In genomic region chr10:14952851-14953451, GRCh38 we compare ENCODE assay signal across 9 cellular contexts. TPM values are rescaled to one million over a fixed set of nuclear protein-coding genes. Genes with fewer than 3 reads are reported as not detected.
DNase-seq lines count a peak whose midpoint lies in the region; ATAC-seq and TF ChIP-seq lines count a peak whose summit lies in the region.
"Had no signal": no experiment of that assay in that cellular context is flagged by ENCODE, and none has a peak within 500 bp of the region (broad histone marks: within the 10 kb centered on the region; RNA-seq: fewer than 3 reads in every experiment).

No MANE protein-coding gene starts in this region.

- no peaks in the 10 kb centered on the region for H3K9me3 ChIP-seq in heart left ventricle
- no peaks in the 10 kb centered on the region for H3K9me3 ChIP-seq in thoracic aorta

- ATAC-seq in heart left ventricle (no peak), Right ventricle myocardium superior (ENCODE audit: poor library complexity) (no peak), thoracic aorta (ENCODE audit: insufficient number of reproducible peaks, low FRiP score, low read depth) (no peak), GM19023 (IDR thresholded peaks at IDR 0.05; ENCODE audit: unreplicated experiment) (no peak)
- no peak for ATAC-seq in activated T-helper 17 cell treated with anti-CD3 and anti-CD28 coated beads, Interleukin-2, amount 50 U/mL, for 72 hours (replicated peaks)

- H3K27me3 Mint-ChIP-seq in activated T-helper 17 cell treated with anti-CD3 and anti-CD28 coated beads, Interleukin-2, amount 50 U/mL, for 72 hours, result no peaks in the 10 kb centered on the region
- H3K27me3 Mint-ChIP-seq in immature natural killer cell (ENCODE audit: low read depth in 3 of 3), result peaks cover 5 to 9% (median 5%) of the 10 kb centered on the region in 3 donors

- peak overlapping the region; percentile 97 for H3K27ac Mint-ChIP-seq in activated T-helper 17 cell treated with anti-CD3 and anti-CD28 coated beads, Interleukin-2, amount 50 U/mL, for 72 hours
- peak overlapping the region; percentile 94 to 98 (median 96) for H3K27ac Mint-ChIP-seq in immature natural killer cell

- H3K4me3 Mint-ChIP-seq in activated T-helper 17 cell treated with anti-CD3 and anti-CD28 coated beads, Interleukin-2, amount 50 U/mL, for 72 hours, result peak overlapping the region; percentile 96
- H3K4me3 Mint-ChIP-seq in immature natural killer cell, result peak overlapping the region; percentile 92 to 97 (median 92)

- 24 to 29% (median 25%) methylated on average over 11 of the region's 11 CpGs for WGBS in heart left ventricle, 4 donors

- no peak for TF ChIP-seq CTCF in heart left ventricle (IDR thresholded peaks at IDR 0.05)
- no peak for TF ChIP-seq CTCF in thoracic aorta (IDR thresholded peaks at IDR 0.05)

- intact Hi-C loops in heart left ventricle (cut with DNase I) (loop anchor here in 7 of 10 donors (5.0 to 10.0 kb wide), 6 partner anchors 76 to 338 kb away; partner anchors contain the start of genes CDNF (in 2 of the 7), HSPA14 (in 2 of the 7), MSANTD7 (in 2 of the 7) and RPP38 (in 2 of the 7)), Right ventricle myocardium superior (cut with DNase I) (loop anchor here (5.0 to 10.0 kb wide), 2 partner anchors 76 to 142 kb away; partner anchors contain the start of genes RPP38 and SUV39H2)

- H3K27me3 ChIP-seq in heart left ventricle, result no peaks in the 10 kb centered on the region
- no peaks in the 10 kb centered on the region for H3K27me3 ChIP-seq in thoracic aorta (replicated peaks; ENCODE audit: insufficient read depth)

- DNase-seq in heart left ventricle (no peak), Right ventricle myocardium superior (no peak), immature natural killer cell (no peak), thoracic aorta (ENCODE audit: low spot score) (no peak), NCI-H524 treated with DMSO at 0.1 percent for 48 hours (lab: John Stamatoyannopoulos, UW) (no peak), NCI-H226 (no peak)

- H3K27ac ChIP-seq in heart left ventricle (peak overlapping the region in 11 of 12 donors; percentile 78 to 91 (median 87)), thoracic aorta (peak overlapping the region; percentile 87 to 91)

- peaks cover 0 to 37% (median 16%) of the 10 kb centered on the region in 12 donors for H3K4me1 ChIP-seq in heart left ventricle
- peaks cover 16 to 26% of the 10 kb centered on the region in 2 donors for H3K4me1 ChIP-seq in thoracic aorta (ENCODE audit: control insufficient read depth in 1 of 2, low read depth in 2 of 2)

- peaks cover 25% of the 10 kb centered on the region for H3K36me3 Mint-ChIP-seq in activated T-helper 17 cell treated with anti-CD3 and anti-CD28 coated beads, Interleukin-2, amount 50 U/mL, for 72 hours (ENCODE audit: low read depth)
- H3K36me3 Mint-ChIP-seq in immature natural killer cell, result peaks cover 0 to 3% (median 0%) of the 10 kb centered on the region in 3 donors

- H3K36me3 ChIP-seq in heart left ventricle (peaks cover 0 to 16% (median 10%) of the 10 kb centered on the region in 9 donors), thoracic aorta (peaks cover 5% of the 10 kb centered on the region)

- peaks cover 11% of the 10 kb centered on the region for H3K4me1 Mint-ChIP-seq in activated T-helper 17 cell treated with anti-CD3 and anti-CD28 coated beads, Interleukin-2, amount 50 U/mL, for 72 hours
- H3K4me1 Mint-ChIP-seq in immature natural killer cell, result peaks cover 50 to 66% of the 10 kb centered on the region in 2 donors

- peak overlapping the region; percentile 69 to 95 (median 80) for H3K4me3 ChIP-seq in heart left ventricle
- H3K4me3 ChIP-seq in thoracic aorta, result peak overlapping the region; percentile 86

- no peaks in the 10 kb centered on the region for H3K9me3 Mint-ChIP-seq in activated T-helper 17 cell treated with anti-CD3 and anti-CD28 coated beads, Interleukin-2, amount 50 U/mL, for 72 hours
- no peaks in the 10 kb centered on the region for H3K9me3 Mint-ChIP-seq in immature natural killer cell

- no peak for TF ChIP-seq POLR2A in heart left ventricle (IDR thresholded peaks at IDR 0.05)

RNA-seq across cellular contexts. Expression of gene DCLRE1C, which starts 0.9 kb away (rescaled TPM):
- 1 to 10 TPM; 2.5 to 9.6 (median 5.3) TPM for total RNA-seq in heart left ventricle
- polyA plus RNA-seq in heart left ventricle, result 1 to 10 TPM; 2.0 to 5.9 TPM
- total RNA-seq in Right ventricle myocardium superior, result 2.2 TPM
- total RNA-seq in activated T-helper 17 cell treated with anti-CD3 and anti-CD28 coated beads, Interleukin-2, amount 50 U/mL, for 72 hours, result 10 to 100 TPM; 16.5 to 20.1 TPM
- 10 to 100 TPM in 2 of 3 donors, 1 to 10 TPM in 1; 9.3 to 33.8 (median 13.9) TPM for polyA plus RNA-seq in immature natural killer cell
- total RNA-seq in thoracic aorta, result 1 to 10 TPM; 6.9 to 9.9 TPM

RNA-seq across cellular contexts. Expression of gene MEIG1, which starts 6.2 kb away (rescaled TPM):
- total RNA-seq in heart left ventricle, result under 1 TPM in 1 of 9 donors, not detected in 8; 0.85 TPM
- polyA plus RNA-seq in heart left ventricle, result not detected
- total RNA-seq in Right ventricle myocardium superior, result not detected
- under 1 TPM in 1 of 2 donors, not detected in 1; 0.48 TPM for total RNA-seq in activated T-helper 17 cell treated with anti-CD3 and anti-CD28 coated beads, Interleukin-2, amount 50 U/mL, for 72 hours
- polyA plus RNA-seq in immature natural killer cell, result 1 to 10 TPM in 2 of 3 donors, not detected in 1; 1.1 to 1.5 TPM
- not detected for total RNA-seq in thoracic aorta
- total RNA-seq: myocyte had no signal
